ENCODE assay signal across 22 cellular contexts in the genomic region with DNA sequence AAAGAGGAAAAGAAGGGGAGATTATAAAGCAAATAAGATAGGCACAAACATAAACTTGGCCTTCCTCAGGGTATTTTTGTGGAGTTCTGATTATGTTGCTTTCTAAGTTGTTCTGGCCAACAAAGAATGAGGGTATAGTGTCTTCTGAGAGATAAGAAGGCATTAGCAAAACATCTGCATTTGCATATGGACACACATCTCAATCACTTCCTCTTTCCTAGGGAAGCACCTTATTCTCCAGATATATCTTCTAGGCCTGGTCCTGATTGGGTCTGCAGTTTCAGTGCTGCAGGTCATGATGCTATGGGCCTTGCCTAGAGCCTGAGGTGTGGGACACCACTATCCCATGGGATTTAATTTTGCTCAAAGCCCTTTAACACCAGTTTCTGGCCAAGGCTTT.
DNase-seq lines count a peak whose midpoint lies in the region; ATAC-seq and TF ChIP-seq lines count a peak whose summit lies in the region.
"Had no signal": no experiment of that assay in that cellular context is flagged by ENCODE, and none has a peak within 500 bp of the region (broad histone marks: within the 10 kb centered on the region; RNA-seq: fewer than 3 reads in every experiment).

No MANE protein-coding gene starts in this region.

- H3K27me3 Mint-ChIP-seq in MCF 10A (ENCODE audit: insufficient read depth, unreplicated experiment), result no peaks in the 10 kb centered on the region

- no peak overlapping the region for H3K4me3 Mint-ChIP-seq in MCF 10A (ENCODE audit: unreplicated experiment)
- H3K4me3 Mint-ChIP-seq: activated CD8-positive, alpha-beta T cell treated with anti-CD3 and anti-CD28 coated beads, Interleukin-2, amount 10 ng/mL, durations not matched to agents 7 days and 5 days; activated naive CD4-positive, alpha-beta T cell treated with anti-CD3 and anti-CD28 coated beads, Interleukin-2, amount 50 U/mL, for 24 hours; activated T-cell treated with anti-CD3 and anti-CD28 coated beads, Interleukin-2, amount 50 U/mL, for 4 hours; CD4-positive, alpha-beta T cell; nephron progenitor cell had no signal

- CTCF ChIA-PET in MCF 10A (lab: Yijun Ruan, JAX), result no interaction called here

- ATAC-seq in GM18508 (IDR thresholded peaks at IDR 0.05; ENCODE audit: insufficient read depth, unreplicated experiment) (peak; percentile 93), GM19324 (IDR thresholded peaks at IDR 0.05; ENCODE audit: low FRiP score, unreplicated experiment) (peak; percentile 81), HG02870 (IDR thresholded peaks at IDR 0.05; ENCODE audit: unreplicated experiment) (peak; percentile 74), HG03039 (IDR thresholded peaks at IDR 0.05; ENCODE audit: unreplicated experiment) (no peak), HG03095 (IDR thresholded peaks at IDR 0.05; ENCODE audit: unreplicated experiment) (no peak)
- ATAC-seq: activated CD8-positive, alpha-beta T cell treated with anti-CD3 and anti-CD28 coated beads, Interleukin-2, amount 10 ng/mL, durations not matched to agents 7 days and 5 days; activated T-cell treated with anti-CD3 and anti-CD28 coated beads, Interleukin-2, amount 50 U/mL, for 4 hours; gastroesophageal sphincter; HepG2; left cardiac atrium; PC-3; stimulated activated naive CD8-positive, alpha-beta T cell treated with anti-CD3 and anti-CD28 coated beads, Interleukin-15, Interleukin-2, amounts not matched to agents 100 U/mL and 50 U/mL, for 24 hours had no signal

- H3K27ac Mint-ChIP-seq in MCF 10A (ENCODE audit: low read depth, unreplicated experiment), result no peak overlapping the region
- H3K27ac Mint-ChIP-seq: activated CD8-positive, alpha-beta T cell treated with anti-CD3 and anti-CD28 coated beads, Interleukin-2, amount 10 ng/mL, durations not matched to agents 7 days and 5 days; activated naive CD4-positive, alpha-beta T cell treated with anti-CD3 and anti-CD28 coated beads, Interleukin-2, amount 50 U/mL, for 24 hours; CD4-positive, alpha-beta T cell; nephron progenitor cell had no signal

- intact Hi-C loops in MCF 10A (cut with micrococcal nuclease), result no loop called here

- TF ChIP-seq CTCF in MCF 10A (IDR thresholded peaks at IDR 0.05; ENCODE audit: unreplicated experiment), result no peak

- DNase-seq in Kasumi-1 (lab: John Stamatoyannopoulos, UW) (peak; percentile 8 to 26), MCF 10A (ENCODE audit: unreplicated experiment) (no peak), NCI-H1436 (lab: John Stamatoyannopoulos, UW) (no peak)
- DNase-seq: activated CD8-positive, alpha-beta T cell treated with anti-CD3 and anti-CD28 coated beads, Interleukin-2, amount 10 ng/mL, durations not matched to agents 7 days and 5 days; activated T-cell treated with anti-CD3 and anti-CD28 coated beads, Interleukin-2, amount 50 U/mL, for 4 hours; CD4-positive, alpha-beta T cell; DMS53; effector CD8-positive, alpha-beta T cell; left cardiac atrium; NCI-H1694 treated with DMSO at 0.1 percent for 48 hours; NCI-H226; nephron progenitor cell; PC-3; stimulated activated naive CD8-positive, alpha-beta T cell treated with anti-CD3 and anti-CD28 coated beads, Interleukin-15, Interleukin-2, amounts not matched to agents 100 U/mL and 50 U/mL, for 24 hours had no signal

- no TSS peak for BruUV-seq in MCF 10A (replicated peaks; lab: Mats Ljungman, UMichigan)

- peaks cover 7% of the 10 kb centered on the region for H3K4me1 Mint-ChIP-seq in MCF 10A (ENCODE audit: insufficient read depth, unreplicated experiment)
- H3K4me1 Mint-ChIP-seq: activated naive CD4-positive, alpha-beta T cell treated with anti-CD3 and anti-CD28 coated beads, Interleukin-2, amount 50 U/mL, for 24 hours had no signal

- H3K9me3 Mint-ChIP-seq in MCF 10A (ENCODE audit: unreplicated experiment), result no peaks in the 10 kb centered on the region
- H3K9me3 Mint-ChIP-seq: activated naive CD4-positive, alpha-beta T cell treated with anti-CD3 and anti-CD28 coated beads, Interleukin-2, amount 50 U/mL, for 24 hours; CD4-positive, alpha-beta T cell had no signal

- POLR2A ChIA-PET in MCF 10A (lab: Yijun Ruan, JAX), result no interaction called here

- H3K36me3 Mint-ChIP-seq in MCF 10A (ENCODE audit: insufficient read depth, unreplicated experiment), result no peaks in the 10 kb centered on the region
- H3K36me3 Mint-ChIP-seq: activated naive CD4-positive, alpha-beta T cell treated with anti-CD3 and anti-CD28 coated beads, Interleukin-2, amount 50 U/mL, for 24 hours had no signal

Comparison
In these comparisons a context has a peak if more than half of its experiments do, and no peak if none do; other contexts are left out.
1. ATAC-seq: peak in GM18508 (single experiment), GM19324 (single experiment) and HG02870 (single experiment); none in HG03039 (single experiment) and HG03095 (single experiment).
2. DNase-seq: peak in Kasumi-1 (2 of 2); none in MCF 10A (single experiment) and NCI-H1436 (single experiment).